ENCODE assay signal across 10 cellular contexts in the genomic region with DNA sequence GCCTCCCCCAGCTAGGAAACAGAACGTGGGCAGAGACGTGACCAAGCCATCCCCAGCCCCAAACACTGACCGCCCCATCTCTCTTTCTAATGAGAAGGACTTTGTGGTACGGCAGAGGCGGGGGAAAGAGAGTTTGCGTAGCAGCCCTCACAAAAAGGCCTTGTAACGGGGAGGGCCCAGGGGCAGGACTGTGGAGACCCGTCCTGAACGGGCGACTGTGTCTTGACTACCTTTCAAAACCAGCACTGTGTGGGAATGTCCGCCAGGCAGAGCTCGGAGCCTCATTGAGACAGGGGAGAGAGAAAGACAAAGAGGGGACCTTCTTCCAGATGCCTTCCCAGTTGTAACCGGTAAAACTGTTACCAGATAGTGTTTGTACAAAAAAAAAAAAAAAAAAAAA. TPM values are rescaled to one million over a fixed set of nuclear protein-coding genes. Genes with fewer than 3 reads are reported as not detected.
DNase-seq lines count a peak whose midpoint lies in the region; ATAC-seq and TF ChIP-seq lines count a peak whose summit lies in the region.
"Had no signal": no experiment of that assay in that cellular context is flagged by ENCODE, and none has a peak within 500 bp of the region (broad histone marks: within the 10 kb centered on the region; RNA-seq: fewer than 3 reads in every experiment).

No MANE protein-coding gene starts in this region.

- CTCF ChIA-PET in PC-9 (lab: Charles Lee), result no interaction called here

- H3K27me3 ChIP-seq in DND-41 (ENCODE audit: insufficient read depth, low read length, poor library complexity), result no peaks in the 10 kb centered on the region
- H3K27me3 ChIP-seq in NT2/D1 (ENCODE audit: insufficient read depth, insufficient read length), result no peaks in the 10 kb centered on the region
- no peaks in the 10 kb centered on the region for H3K27me3 ChIP-seq in duodenal mucosa (ENCODE audit: control insufficient read depth in 1 of 2, insufficient read depth in 2 of 2, low read length in 2 of 2)
- H3K27me3 ChIP-seq in prostate gland (replicated peaks; ENCODE audit: insufficient read depth), result no peaks in the 10 kb centered on the region
- no peaks in the 10 kb centered on the region for H3K27me3 ChIP-seq in PC-9 (ENCODE audit: insufficient read depth, low read depth)

- H3K36me3 ChIP-seq in DND-41 (ENCODE audit: insufficient read depth, low read length) (peaks cover 38% of the 10 kb centered on the region), NT2/D1 (ENCODE audit: insufficient read depth, insufficient read length, low read length) (peaks cover 27% of the 10 kb centered on the region), duodenal mucosa (ENCODE audit: control insufficient read depth in 1 of 2, insufficient read depth in 2 of 2, low read length in 2 of 2) (peaks cover 4 to 25% of the 10 kb centered on the region in 2 donors), prostate gland (peaks cover 0 to 4% of the 10 kb centered on the region in 2 donors), PC-9 (ENCODE audit: low read depth) (peaks cover 27% of the 10 kb centered on the region)

- ATAC-seq in DND-41 (ENCODE audit: insufficient read depth, low read depth) (peak; percentile 1; the same call in 1 of the 3 replicates), GM18873 (IDR thresholded peaks at IDR 0.05; ENCODE audit: low FRiP score, unreplicated experiment) (no peak)

- 95% methylated on average over 13 of the region's 13 CpGs for WGBS in prostate gland

- no peaks in the 10 kb centered on the region for H3K9me3 ChIP-seq in DND-41 (ENCODE audit: insufficient read depth, low read length, severe bottlenecking)
- H3K9me3 ChIP-seq in NT2/D1 (ENCODE audit: insufficient read depth, low read length), result no peaks in the 10 kb centered on the region
- H3K9me3 ChIP-seq in duodenal mucosa (ENCODE audit: control insufficient read depth in 1 of 2, low read length in 2 of 2), result no peaks in the 10 kb centered on the region
- no peaks in the 10 kb centered on the region for H3K9me3 ChIP-seq in prostate gland
- H3K9me3 ChIP-seq in PC-9 (ENCODE audit: insufficient read depth, low read depth), result no peaks in the 10 kb centered on the region

- intact Hi-C loops in prostate gland (cut with DNase I) (loop anchor here (2.0 to 10.0 kb wide), 2 partner anchors 42 to 1108 kb away; no protein-coding TSS in a partner anchor), PC-9 (cut with micrococcal nuclease; ENCODE audit: unreplicated experiment) (no loop called here)

- no peak for DNase-seq in DND-41
- no peak for DNase-seq in NT2/D1 (ENCODE audit: low read depth, low spot score)
- no peak for DNase-seq in prostate gland (ENCODE audit: low spot score)
- DNase-seq in GM20000 (ENCODE audit: low spot score), result no peak
- DNase-seq in PC-9, result no peak
- DNase-seq in T1000 (lab: John Stamatoyannopoulos, UW), result no peak
- DNase-seq: NCI-H1694 treated with DMSO at 0.1 percent for 48 hours had no signal

- BruUV-seq in PC-9 (replicated peaks; lab: Mats Ljungman, UMichigan), result no TSS peak

- POLR2A ChIA-PET in PC-9 (lab: Charles Lee; ENCODE audit: unreplicated experiment), result no interaction called here

- no peak for TF ChIP-seq POLR2A in prostate gland (IDR thresholded peaks at IDR 0.05)

- H3K4me3 ChIP-seq in DND-41 (ENCODE audit: low read depth in 1 of 2, low read length in 2 of 2) (peak overlapping the region in 1 of 2 experiments; percentile 87; a peak in 2 of 4 replicates), NT2/D1 (ENCODE audit: insufficient read length, low read depth) (peak overlapping the region; percentile 34), duodenal mucosa (ENCODE audit: low read depth in 1 of 2, low read length in 2 of 2) (peak overlapping the region; percentile 68 to 71), prostate gland (no peak overlapping the region), PC-9 (no peak overlapping the region)

- no peaks in the 10 kb centered on the region for H3F3A ChIP-seq in PC-9 (ENCODE audit: insufficient read depth, low read depth)

- peaks cover 50% of the 10 kb centered on the region for H3K4me1 ChIP-seq in DND-41 (ENCODE audit: insufficient read depth, low read length)
- H3K4me1 ChIP-seq in NT2/D1 (ENCODE audit: insufficient read depth, insufficient read length), result peaks cover 4% of the 10 kb centered on the region
- H3K4me1 ChIP-seq in duodenal mucosa (ENCODE audit: control insufficient read depth in 1 of 2, insufficient read depth in 2 of 2, low read length in 2 of 2), result peaks cover 11 to 14% of the 10 kb centered on the region in 2 donors
- H3K4me1 ChIP-seq in prostate gland (replicated peaks), result no peaks in the 10 kb centered on the region
- H3K4me1 ChIP-seq in PC-9 (replicated peaks; ENCODE audit: insufficient read depth), result peaks cover 2% of the 10 kb centered on the region

- H2AFZ ChIP-seq in DND-41 (ENCODE audit: low read depth, low read length) (peak overlapping the region; percentile 68), PC-9 (no peak overlapping the region)

- no peaks in the 10 kb centered on the region for H3K9me2 ChIP-seq in PC-9 (ENCODE audit: insufficient read depth)

- H4K20me1 ChIP-seq in DND-41 (ENCODE audit: insufficient read depth, low read length) (peaks cover 32% of the 10 kb centered on the region), PC-9 (ENCODE audit: insufficient read depth) (no peaks in the 10 kb centered on the region)

- H3K4me2 ChIP-seq in DND-41 (ENCODE audit: insufficient read depth, low read length) (peak overlapping the region; percentile 90), PC-9 (no peak overlapping the region)

- H3K27ac ChIP-seq in DND-41 (ENCODE audit: low read length), result peak overlapping the region; percentile 95
- peak overlapping the region; percentile 82 for H3K27ac ChIP-seq in duodenal mucosa (ENCODE audit: low read depth, low read length)
- peak overlapping the region; percentile 30 to 72 for H3K27ac ChIP-seq in prostate gland
- H3K27ac ChIP-seq in PC-9, result no peak overlapping the region

- TF ChIP-seq CTCF in DND-41 (IDR thresholded peaks at IDR 0.05; ENCODE audit: borderline replicate concordance, extremely low read depth, low read length, poor library complexity, severe bottlenecking) (no peak), prostate gland (IDR thresholded peaks at IDR 0.05) (no peak), GM20000 (IDR thresholded peaks at IDR 0.05; ENCODE audit: extremely low read depth, missing control alignments) (no peak), PC-9 (conservative IDR thresholded peaks at IDR 0.05) (no peak)

- H3K9ac ChIP-seq in DND-41 (ENCODE audit: low read depth, low read length), result peak overlapping the region; percentile 95
- H3K9ac ChIP-seq in NT2/D1 (ENCODE audit: insufficient read length, low read depth), result peak overlapping the region; percentile 81
- peak overlapping the region; percentile 10 to 80 for H3K9ac ChIP-seq in duodenal mucosa (ENCODE audit: low read depth in 1 of 2, low read length in 2 of 2)

- peaks cover 52% of the 10 kb centered on the region for H3K79me2 ChIP-seq in DND-41 (ENCODE audit: insufficient read depth, low read length)
- no peaks in the 10 kb centered on the region for H3K79me2 ChIP-seq in PC-9 (ENCODE audit: low read depth)

RNA-seq across cellular contexts. Expression of a gene that starts 29.7 kb away (rescaled TPM):
- total RNA-seq in prostate gland, result under 1 TPM; 0.18 to 0.68 TPM
- total RNA-seq in PC-9 (2021), result not detected in 2 replicates
- total RNA-seq: Daoy had no signal

Comparison
In these comparisons a context has a peak if more than half of its experiments do, and no peak if none do; other contexts are left out.
1. H3K4me3 ChIP-seq: peak in NT2/D1 (single experiment) and duodenal mucosa (2 of 2); none in prostate gland (0 of 2) and PC-9 (single experiment).
2. H3K9ac ChIP-seq: peak in every context shown above with its lines; median percentile 95 in DND-41; 81 in NT2/D1; 45 in duodenal mucosa.